17 cellular contexts compared by ENCODE assay signal in genomic region chr5:149745212-149745943, GRCh38. TPM values are rescaled to one million over a fixed set of nuclear protein-coding genes. Genes with fewer than 3 reads are reported as not detected.
DNase-seq lines count a peak whose midpoint lies in the region; ATAC-seq and TF ChIP-seq lines count a peak whose summit lies in the region.
"Had no signal": no experiment of that assay in that cellular context is flagged by ENCODE, and none has a peak within 500 bp of the region (broad histone marks: within the 10 kb centered on the region; RNA-seq: fewer than 3 reads in every experiment).

No MANE protein-coding gene starts in this region.

- no peak for TF ChIP-seq CTCF in MCF 10A (IDR thresholded peaks at IDR 0.05; ENCODE audit: unreplicated experiment)
- TF ChIP-seq CTCF in mammary epithelial cell (conservative IDR thresholded peaks at IDR 0.05 in 1 of 2, IDR thresholded peaks at IDR 0.05 in 1 of 2; ENCODE audit: extremely low read depth in 1 of 2, insufficient read depth in 1 of 2, low read depth in 1 of 2, low read length in 2 of 2): no peak
- no peak for TF ChIP-seq CTCF in colonic mucosa (IDR thresholded peaks at IDR 0.05)

- H3K4me2 ChIP-seq in mammary epithelial cell (ENCODE audit: insufficient read depth, low read depth, low read length): no peak overlapping the region
- H3K4me2 ChIP-seq: KMS-11 had no signal

- CTCF ChIA-PET in MCF 10A (lab: Yijun Ruan, JAX) (interaction anchor here (0.6 to 2.9 kb wide), 11 partner anchors 10 to 246 kb away, joined by 3 to 12 read pairs (median 4); no protein-coding TSS in a partner anchor), mammary epithelial cell (lab: Charles Lee; ENCODE audit: low non-redundant PET) (no interaction called here)

- POLR2A ChIA-PET in MCF 10A (lab: Yijun Ruan, JAX): interaction anchor here (2.2 to 9.1 kb wide), 4 partner anchors 8 to 61 kb away, joined by 9 to 274 read pairs (median 44); partner anchors contain the start of gene PPARGC1B

- H3K4me1 Mint-ChIP-seq in MCF 10A (ENCODE audit: insufficient read depth, unreplicated experiment): peaks cover 60% of the 10 kb centered on the region
- H3K4me1 Mint-ChIP-seq in stimulated activated memory B cell treated with anti-CD40 and anti-IgM and Interleukin-4, amounts not matched to agents 10 μg/mL and 1 μg/mL and 100 μg/mL, for 72 hours: peaks cover 66% of the 10 kb centered on the region

- peak overlapping the region; percentile 1 for H3K27ac Mint-ChIP-seq in MCF 10A (ENCODE audit: low read depth, unreplicated experiment)
- peak overlapping the region; percentile 59 for H3K27ac Mint-ChIP-seq in stimulated activated memory B cell treated with anti-CD40 and anti-IgM and Interleukin-4, amounts not matched to agents 10 μg/mL and 1 μg/mL and 100 μg/mL, for 72 hours
- H3K27ac Mint-ChIP-seq: CD4-positive, CD25-positive, alpha-beta regulatory T cell; HFFc6 had no signal

- H3K4me1 ChIP-seq in mammary epithelial cell (ENCODE audit: insufficient read depth, low read length) (peaks cover 22% of the 10 kb centered on the region), colonic mucosa (no peaks in the 10 kb centered on the region)

- DNase-seq in MCF 10A (ENCODE audit: unreplicated experiment): no peak
- no peak for DNase-seq in mammary epithelial cell
- no peak for DNase-seq in colonic mucosa
- DNase-seq in NCI-H1930 (lab: John Stamatoyannopoulos, UW): no peak
- no peak for DNase-seq in GOT3 (lab: John Stamatoyannopoulos, UW)
- DNase-seq in germinal center (ENCODE audit: low spot score): no peak
- DNase-seq: CD4-positive, CD25-positive, alpha-beta regulatory T cell; DMS53; HFFc6; MG63; NCI-H1417; NCI-H2029 treated with DMSO at 0.1 percent for 48 hours; NCI-H510A treated with DMSO at 0.1 percent for 48 hours had no signal

- 77% methylated on average over 4 of the region's 4 CpGs for WGBS in mammary epithelial cell (ENCODE audit: low coverage, missing lambda C conversion rate)

- H3K9me3 ChIP-seq in mammary epithelial cell (replicated peaks; ENCODE audit: insufficient read depth, low read length): no peaks in the 10 kb centered on the region
- H3K9me3 ChIP-seq in colonic mucosa: no peaks in the 10 kb centered on the region
- H3K9me3 ChIP-seq: MG63 had no signal

- peaks cover 58% of the 10 kb centered on the region for H3K79me2 ChIP-seq in mammary epithelial cell (ENCODE audit: insufficient read depth, low read length)

- H3K9ac ChIP-seq in mammary epithelial cell (ENCODE audit: insufficient read depth, low read length) (no peak overlapping the region), colonic mucosa (ENCODE audit: low read depth in 2 of 2, low read length in 2 of 2) (peak overlapping the region in 1 of 2 donors; percentile 21)
- H3K9ac ChIP-seq: KMS-11 had no signal

- no peaks in the 10 kb centered on the region for H4K20me1 ChIP-seq in mammary epithelial cell (ENCODE audit: insufficient read depth, low read length)

- BruUV-seq in MCF 10A (replicated peaks; lab: Mats Ljungman, UMichigan): no TSS peak
- BruUV-seq in mammary epithelial cell (replicated peaks; lab: Mats Ljungman, UMichigan): no TSS peak

- in situ Hi-C loops in mammary epithelial cell (cut with MboI; ENCODE audit: low sequenced_read_pairs in 2 of 2): no loop called here

- peak; percentile 37 for ATAC-seq in HG02852 (IDR thresholded peaks at IDR 0.05; ENCODE audit: unreplicated experiment)
- no peak for ATAC-seq in stimulated activated memory B cell treated with anti-CD40 and anti-IgM and Interleukin-4, amounts not matched to agents 10 μg/mL and 1 μg/mL and 100 μg/mL, for 72 hours

- H3K36me3 ChIP-seq in mammary epithelial cell (ENCODE audit: insufficient read depth, low read length) (no peaks in the 10 kb centered on the region), colonic mucosa (no peaks in the 10 kb centered on the region)
- H3K36me3 ChIP-seq: MG63 had no signal

- H3K27me3 ChIP-seq in mammary epithelial cell (ENCODE audit: insufficient read depth, low read length) (no peaks in the 10 kb centered on the region), colonic mucosa (no peaks in the 10 kb centered on the region)
- H3K27me3 ChIP-seq: MG63 had no signal

- intact Hi-C loops in MCF 10A (cut with micrococcal nuclease) (no loop called here), mammary epithelial cell (cut with micrococcal nuclease) (no loop called here), colonic mucosa (cut with DNase I) (no loop called here)

- H3K4me3 Mint-ChIP-seq in MCF 10A (ENCODE audit: unreplicated experiment): no peak overlapping the region
- H3K4me3 Mint-ChIP-seq in stimulated activated memory B cell treated with anti-CD40 and anti-IgM and Interleukin-4, amounts not matched to agents 10 μg/mL and 1 μg/mL and 100 μg/mL, for 72 hours: no peak overlapping the region
- H3K4me3 Mint-ChIP-seq: CD4-positive, CD25-positive, alpha-beta regulatory T cell; HFFc6 had no signal

- no peak overlapping the region for H2AFZ ChIP-seq in mammary epithelial cell (ENCODE audit: low read depth, low read length)

- dilution Hi-C loops in mammary epithelial cell (cut with HindIII; ENCODE audit: low sequenced_read_pairs): no loop called here

- no peak overlapping the region for H3K27ac ChIP-seq in mammary epithelial cell (ENCODE audit: insufficient read depth, low read depth, low read length)
- peak overlapping the region; percentile 76 for H3K27ac ChIP-seq in colonic mucosa
- H3K27ac ChIP-seq: HL-60, KMS-11 had no signal

- peaks cover 6% of the 10 kb centered on the region for H3K36me3 Mint-ChIP-seq in MCF 10A (ENCODE audit: insufficient read depth, unreplicated experiment)
- H3K36me3 Mint-ChIP-seq in stimulated activated memory B cell treated with anti-CD40 and anti-IgM and Interleukin-4, amounts not matched to agents 10 μg/mL and 1 μg/mL and 100 μg/mL, for 72 hours: no peaks in the 10 kb centered on the region
- H3K36me3 Mint-ChIP-seq: CD4-positive, CD25-positive, alpha-beta regulatory T cell had no signal

- no peaks in the 10 kb centered on the region for H3K27me3 Mint-ChIP-seq in MCF 10A (ENCODE audit: insufficient read depth, unreplicated experiment)
- no peaks in the 10 kb centered on the region for H3K27me3 Mint-ChIP-seq in stimulated activated memory B cell treated with anti-CD40 and anti-IgM and Interleukin-4, amounts not matched to agents 10 μg/mL and 1 μg/mL and 100 μg/mL, for 72 hours
- H3K27me3 Mint-ChIP-seq: CD4-positive, CD25-positive, alpha-beta regulatory T cell had no signal

- H3K9me3 Mint-ChIP-seq in MCF 10A (ENCODE audit: unreplicated experiment): no peaks in the 10 kb centered on the region
- H3K9me3 Mint-ChIP-seq in stimulated activated memory B cell treated with anti-CD40 and anti-IgM and Interleukin-4, amounts not matched to agents 10 μg/mL and 1 μg/mL and 100 μg/mL, for 72 hours: no peaks in the 10 kb centered on the region
- H3K9me3 Mint-ChIP-seq: CD4-positive, CD25-positive, alpha-beta regulatory T cell; HFFc6 had no signal

- no peak overlapping the region for H3K4me3 ChIP-seq in mammary epithelial cell (replicated peaks in 1 of 3; ENCODE audit: insufficient read depth in 1 of 3, low read depth in 2 of 3, low read length in 3 of 3)
- no peak overlapping the region for H3K4me3 ChIP-seq in colonic mucosa
- H3K4me3 ChIP-seq: MG63 had no signal

RNA-seq across cellular contexts. Expression of gene PPARGC1B, which starts 15.3 kb away (rescaled TPM):
- total RNA-seq in MCF 10A (2022) (4.3 and 7.1 TPM in 2 replicates), mammary epithelial cell (1 to 10 TPM; 4.2 to 7.0 TPM), colonic mucosa (10 to 100 TPM; 13.9 to 41.8 TPM)
- polyA plus RNA-seq in mammary epithelial cell: 2.0 TPM
- 9.0 TPM for polyA minus RNA-seq in mammary epithelial cell
